In the genomic region with DNA sequence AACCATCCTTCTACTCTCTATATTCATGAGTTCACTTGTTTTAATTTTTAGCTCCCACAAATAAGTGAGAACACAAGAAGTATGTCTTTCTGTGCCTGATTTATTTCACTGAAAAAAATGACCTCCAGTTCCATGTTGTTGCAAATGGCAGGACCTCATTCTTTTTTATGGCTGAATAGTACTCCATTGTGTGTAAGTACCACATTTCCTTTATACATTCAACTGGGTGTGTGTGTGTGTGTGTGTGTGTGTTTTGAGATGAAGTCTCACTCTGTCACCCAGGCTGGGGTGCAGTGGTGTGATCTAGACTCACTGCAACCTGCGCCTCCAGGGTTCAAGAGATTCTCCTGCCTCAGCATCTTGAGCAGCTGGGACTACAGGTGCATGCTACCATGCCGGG, we compare ENCODE assay signal across 37 cellular contexts. TPM values are rescaled to one million over a fixed set of nuclear protein-coding genes. Genes with fewer than 3 reads are reported as not detected.
"Had no signal": no experiment of that assay in that cellular context is flagged by ENCODE, and none has a peak within 500 bp of the region (broad histone marks: within the 10 kb centered on the region; RNA-seq: fewer than 3 reads in every experiment).

No MANE protein-coding gene starts in this region.

- H3K9me3 ChIP-seq: MG63 had no signal

- H3K27me3 ChIP-seq: MG63 had no signal

- H3K4me3 ChIP-seq: MG63 had no signal

- DNase-seq: Karpas-422, Kasumi-1, MG63, MM.1S, MV-4-11, NCI-H1048, NCI-H1092, NCI-H1092 treated with DMSO at 0.1 percent for 48 hours, NCI-H1105, NCI-H1105 treated with DMSO at 0.1 percent for 48 hours, NCI-H1417, NCI-H1417 treated with DMSO at 0.1 percent for 48 hours, NCI-H1436, NCI-H1436 treated with DMSO at 0.1 percent for 48 hours, NCI-H146, NCI-H1694, NCI-H1694 treated with DMSO at 0.1 percent for 48 hours, NCI-H187, NCI-H187 treated with DMSO at 0.1 percent for 48 hours, NCI-H1930, NCI-H2029, NCI-H2029 treated with DMSO at 0.1 percent for 48 hours, NCI-H2081, NCI-H2081 treated with DMSO at 0.1 percent for 48 hours, NCI-H2107, NCI-H2171, NCI-H2171 treated with DMSO at 0.1 percent for 48 hours, NCI-H2227 treated with DMSO at 0.1 percent for 48 hours, NCI-H226, NCI-H345, NCI-H446, NCI-H446 treated with DMSO at 0.1 percent for 48 hours, NCI-H510A, NCI-H510A treated with DMSO at 0.1 percent for 48 hours, NCI-H524 had no signal

- H3K36me3 ChIP-seq: MG63 had no signal

RNA-seq across cellular contexts. Expression of a gene that starts 41.2 kb away (rescaled TPM):
- total RNA-seq: LHCN-M2, MCF 10A had no signal
